ENCODE assay signal across 15 cellular contexts in genomic region chr12:109671482-109671881, GRCh38. TPM values are rescaled to one million over a fixed set of nuclear protein-coding genes. Genes with fewer than 3 reads are reported as not detected.
A peak's percentile ranks its signal among the peaks of the same experiment; 100 is the strongest.
DNase-seq lines count a peak whose midpoint lies in the region; ATAC-seq and TF ChIP-seq lines count a peak whose summit lies in the region.
"Had no signal": no experiment of that assay in that cellular context is flagged by ENCODE, and none has a peak within 500 bp of the region (broad histone marks: within the 10 kb centered on the region; RNA-seq: fewer than 3 reads in every experiment).

No MANE protein-coding gene starts in this region.

- H3K18ac ChIP-seq in neuronal stem cell (ENCODE audit: low read length) = no peak overlapping the region

- H3K4me1 ChIP-seq in neuronal stem cell (ENCODE audit: control insufficient read depth in 2 of 2, insufficient read depth in 1 of 2, low read depth in 1 of 2, low read length in 2 of 2) = peaks cover 0 to 16% of the 10 kb centered on the region in 2 donors
- no peaks in the 10 kb centered on the region for H3K4me1 ChIP-seq in left ventricle myocardium inferior
- H3K4me1 ChIP-seq: A549, HAP-1 had no signal

- H3K27ac ChIP-seq in neuronal stem cell (replicated peaks; ENCODE audit: low read length) = no peak overlapping the region
- no peak overlapping the region for H3K27ac ChIP-seq in left ventricle myocardium inferior (replicated peaks)
- H3K27ac ChIP-seq: A549, HL-60 had no signal

- no CpG with 5 or more reads among the region's 3 CpGs for WGBS in neuronal stem cell (ENCODE audit: extremely low coverage in 2 of 2, insufficient read length in 2 of 2, insufficient replicate concordance in 1 of 2), 2 donors

- H2BK5ac ChIP-seq in neuronal stem cell (ENCODE audit: low read length) = no peak overlapping the region

- peak overlapping the region; percentile 14 for H2BK12ac ChIP-seq in neuronal stem cell (ENCODE audit: low read length)

- H2AK5ac ChIP-seq in neuronal stem cell (ENCODE audit: low read depth, low read length) = no peak overlapping the region

- H3K79me1 ChIP-seq in neuronal stem cell (ENCODE audit: low read depth, low read length) = no peaks in the 10 kb centered on the region

- no peak overlapping the region for H3K23ac ChIP-seq in neuronal stem cell (ENCODE audit: low read depth, low read length, poor library complexity)

- H4K8ac ChIP-seq in neuronal stem cell (ENCODE audit: low read depth, low read length) = no peak overlapping the region

- H3K9me3 ChIP-seq in neuronal stem cell (replicated peaks in 1 of 2; ENCODE audit: control insufficient read depth in 2 of 2, insufficient read depth in 1 of 2, low read depth in 1 of 2, low read length in 2 of 2) = peaks cover 0 to 2% of the 10 kb centered on the region in 2 donors
- peaks cover 7% of the 10 kb centered on the region for H3K9me3 ChIP-seq in left ventricle myocardium inferior (replicated peaks)
- H3K9me3 ChIP-seq: HAP-1 had no signal

- H3K4me2 ChIP-seq in neuronal stem cell (ENCODE audit: insufficient read depth, low read length, poor library complexity, severe bottlenecking) = no peak overlapping the region
- H3K4me2 ChIP-seq: A549 had no signal

- ATAC-seq in esophagus mucosa (peak; percentile 41), GM21825 (IDR thresholded peaks at IDR 0.05; ENCODE audit: unreplicated experiment) (no peak), GM21528 (IDR thresholded peaks at IDR 0.05; ENCODE audit: low FRiP score, unreplicated experiment) (no peak)
- ATAC-seq: CD8-positive, alpha-beta T cell had no signal

- no peaks in the 10 kb centered on the region for H3K36me3 ChIP-seq in neuronal stem cell (replicated peaks in 1 of 2; ENCODE audit: control insufficient read depth in 2 of 2, insufficient read depth in 2 of 2, low read length in 2 of 2)
- no peaks in the 10 kb centered on the region for H3K36me3 ChIP-seq in left ventricle myocardium inferior
- H3K36me3 ChIP-seq: HAP-1 had no signal

- H4K91ac ChIP-seq in neuronal stem cell (ENCODE audit: low read depth, low read length, poor library complexity) = no peak overlapping the region

- H2BK15ac ChIP-seq in neuronal stem cell (ENCODE audit: low read length) = no peak overlapping the region

- no peak overlapping the region for H3K4ac ChIP-seq in neuronal stem cell (ENCODE audit: low read length)

- no peak overlapping the region for H2BK120ac ChIP-seq in neuronal stem cell (ENCODE audit: low read depth, low read length)

- peaks cover 0 to 39% (median 0%) of the 10 kb centered on the region in 3 experiments for H3K27me3 ChIP-seq in neuronal stem cell (ENCODE audit: control insufficient read depth in 3 of 3, insufficient read depth in 3 of 3, low read depth in 1 of 3, low read length in 3 of 3)
- H3K27me3 ChIP-seq in left ventricle myocardium inferior (ENCODE audit: low read depth) = peaks cover 63% of the 10 kb centered on the region

- intact Hi-C loops in left ventricle myocardium inferior (cut with micrococcal nuclease) = no loop called here

- H3K14ac ChIP-seq in neuronal stem cell (ENCODE audit: low read length) = no peak overlapping the region

- DNase-seq in epithelial cell of esophagus (ENCODE audit: low read depth) (peak; percentile 70), neuronal stem cell (ENCODE audit: low spot score) (no peak), left ventricle myocardium inferior (no peak)
- DNase-seq: CD8-positive, alpha-beta T cell; DMS153; DMS79 treated with DMSO at 0.1 percent for 48 hours; EL; IMR-90 had no signal

- H3K4me3 ChIP-seq in epithelial cell of esophagus (ENCODE audit: low read length) (no peak overlapping the region), neuronal stem cell (ENCODE audit: low read length in 2 of 2) (no peak overlapping the region), left ventricle myocardium inferior (no peak overlapping the region)
- H3K4me3 ChIP-seq: A549, HAP-1 had no signal

- TF ChIP-seq CTCF in epithelial cell of esophagus (IDR thresholded peaks at IDR 0.05; ENCODE audit: insufficient read depth, low read depth, low read length, missing control alignments) = no peak
- TF ChIP-seq CTCF in left ventricle myocardium inferior (IDR thresholded peaks at IDR 0.05; ENCODE audit: borderline replicate concordance) = no peak

- no peak overlapping the region for H3K9ac ChIP-seq in neuronal stem cell (ENCODE audit: low read depth, low read length, poor library complexity)

- H2AFZ ChIP-seq in neuronal stem cell (ENCODE audit: low read length) = no peak overlapping the region

RNA-seq across cellular contexts. Expression of gene FAM222A, which starts 42.1 kb away (rescaled TPM):
- total RNA-seq in esophagus mucosa (5.4 TPM), left ventricle myocardium inferior (20.0 TPM)
- polyA plus RNA-seq in neuronal stem cell (2013, experiment 1 of 2) = 14.4 TPM
- polyA plus RNA-seq in neuronal stem cell (2013, experiment 2 of 2) = 14.3 TPM
- polyA plus RNA-seq: CD14-positive monocyte had no signal
